ENCODE assay signal across 1 cellular context in genomic region chr3:123986427-123986826, GRCh38.
TF ChIP-seq lines count a peak whose summit lies in the region.

No MANE protein-coding gene starts in this region.

TF ChIP-seq in A549, 52 proteins besides CTCF, POLR2A, EP300 and RAD21:
- TF ChIP-seq KDM1A (IDR thresholded peaks at IDR 0.05; ENCODE audit: low read depth) (no peak), POLR2AphosphoS2 (conservative IDR thresholded peaks at IDR 0.05; ENCODE audit: low read length) (no peak), RFX5 (IDR thresholded peaks at IDR 0.05) (no peak), FOSL2 (IDR thresholded peaks at IDR 0.05) (no peak), FOSL2 (CRISPR knock-in tag; IDR thresholded peaks at IDR 0.05) (no peak), NR3C1 (IDR thresholded peaks at IDR 0.05) (no peak), JUNB (IDR thresholded peaks at IDR 0.05) (no peak), HOXB13 (CRISPR knock-in tag; IDR thresholded peaks at IDR 0.05; ENCODE audit: low read depth) (no peak), SREBF2 (IDR thresholded peaks at IDR 0.05) (no peak), MAZ (IDR thresholded peaks at IDR 0.05; ENCODE audit: borderline replicate concordance, low read depth, low read length) (no peak), TFCP2L1 (CRISPR knock-in tag; IDR thresholded peaks at IDR 0.05) (no peak), HOXA7 (CRISPR knock-in tag; IDR thresholded peaks at IDR 0.05) (no peak)
